8 cellular contexts compared by ENCODE assay signal in genomic region chr9:127395491-127396252, GRCh38. TPM values are rescaled to one million over a fixed set of nuclear protein-coding genes. Genes with fewer than 3 reads are reported as not detected.
DNase-seq lines count a peak whose midpoint lies in the region; ATAC-seq, FAIRE-seq and TF ChIP-seq lines count a peak whose summit lies in the region.

No MANE protein-coding gene starts in this region.

- intact Hi-C loops in kidney (cut with DNase I) = no loop called here
- intact Hi-C loops in uterus (cut with DNase I; ENCODE audit: low total_unique reads) = no loop called here

- H3K27ac Mint-ChIP-seq in activated naive CD4-positive, alpha-beta T cell treated with anti-CD3 and anti-CD28 coated beads, Interleukin-2, amount 10 ng/mL, durations not matched to agents 7 days and 5 days = no peak overlapping the region
- no peak overlapping the region for H3K27ac Mint-ChIP-seq in activated CD4-positive, alpha-beta memory T cell treated with anti-CD3 and anti-CD28 coated beads, Interleukin-2, amount 10 ng/mL, durations not matched to agents 7 days and 5 days

- no peak overlapping the region for H3K27ac ChIP-seq in kidney (ENCODE audit: low read depth in 2 of 2, low read length in 2 of 2)
- no peak overlapping the region for H3K27ac ChIP-seq in subcutaneous abdominal adipose tissue (ENCODE audit: low read depth, low read length)
- peak overlapping the region in 1 of 2 donors; percentile 44 for H3K27ac ChIP-seq in uterus

- H3K4me3 ChIP-seq in kidney (ENCODE audit: low read length in 2 of 2) (peak overlapping the region; percentile 74 to 76), subcutaneous abdominal adipose tissue (ENCODE audit: low read depth in 1 of 5, low read length in 5 of 5) (peak overlapping the region in 4 of 5 donors; percentile 74 to 88 (median 78)), uterus (no peak overlapping the region)

- H3K27me3 Mint-ChIP-seq in activated naive CD4-positive, alpha-beta T cell treated with anti-CD3 and anti-CD28 coated beads, Interleukin-2, amount 10 ng/mL, durations not matched to agents 7 days and 5 days = peaks cover 100% of the 10 kb centered on the region
- H3K27me3 Mint-ChIP-seq in activated CD4-positive, alpha-beta memory T cell treated with anti-CD3 and anti-CD28 coated beads, Interleukin-2, amount 10 ng/mL, durations not matched to agents 7 days and 5 days = peaks cover 41% of the 10 kb centered on the region

- TF ChIP-seq CTCF in kidney (IDR thresholded peaks at IDR 0.05; ENCODE audit: borderline replicate concordance, extremely low read depth, insufficient read depth) = no peak
- no peak for TF ChIP-seq CTCF in uterus (IDR thresholded peaks at IDR 0.05)

- H3K36me3 ChIP-seq in kidney (ENCODE audit: control insufficient read depth in 1 of 2, insufficient read depth in 2 of 2, low read length in 2 of 2) (peaks cover 2 to 3% of the 10 kb centered on the region in 2 donors), subcutaneous abdominal adipose tissue (ENCODE audit: control insufficient read depth in 5 of 5, insufficient read depth in 5 of 5, low read length in 5 of 5) (peaks cover 0 to 12% (median 2%) of the 10 kb centered on the region in 5 donors), uterus (no peaks in the 10 kb centered on the region)

- H3K9me3 ChIP-seq in kidney (ENCODE audit: control insufficient read depth in 1 of 2, low read length in 2 of 2) = no peaks in the 10 kb centered on the region
- no peaks in the 10 kb centered on the region for H3K9me3 ChIP-seq in subcutaneous abdominal adipose tissue (ENCODE audit: control insufficient read depth in 5 of 5, low read length in 5 of 5)
- H3K9me3 ChIP-seq in uterus = no peaks in the 10 kb centered on the region

- H3K9me3 Mint-ChIP-seq in activated naive CD4-positive, alpha-beta T cell treated with anti-CD3 and anti-CD28 coated beads, Interleukin-2, amount 10 ng/mL, durations not matched to agents 7 days and 5 days = no peaks in the 10 kb centered on the region
- H3K9me3 Mint-ChIP-seq in activated CD4-positive, alpha-beta memory T cell treated with anti-CD3 and anti-CD28 coated beads, Interleukin-2, amount 10 ng/mL, durations not matched to agents 7 days and 5 days = no peaks in the 10 kb centered on the region

- CTCF ChIA-PET in activated naive CD4-positive, alpha-beta T cell treated with anti-CD3 and anti-CD28 coated beads, Interleukin-2, amount 10 ng/mL, durations not matched to agents 7 days and 5 days (lab: Charles Lee) = interaction anchor here (1.9 kb wide), 1 partner anchor 180 kb away, joined by 15 read pairs; no protein-coding TSS in a partner anchor
- CTCF ChIA-PET in activated CD4-positive, alpha-beta memory T cell treated with anti-CD3 and anti-CD28 coated beads, Interleukin-2, amount 10 ng/mL, durations not matched to agents 7 days and 5 days (lab: Charles Lee) = interaction anchor here (1.3 to 1.6 kb wide), 3 partner anchors 54 to 84 kb away, joined by 6 to 7 read pairs (median 7); no protein-coding TSS in a partner anchor

- ATAC-seq in HG03175 (IDR thresholded peaks at IDR 0.05; ENCODE audit: unreplicated experiment) = no peak

- peaks cover 17% of the 10 kb centered on the region for H3K4me1 Mint-ChIP-seq in activated naive CD4-positive, alpha-beta T cell treated with anti-CD3 and anti-CD28 coated beads, Interleukin-2, amount 10 ng/mL, durations not matched to agents 7 days and 5 days
- peaks cover 18% of the 10 kb centered on the region for H3K4me1 Mint-ChIP-seq in activated CD4-positive, alpha-beta memory T cell treated with anti-CD3 and anti-CD28 coated beads, Interleukin-2, amount 10 ng/mL, durations not matched to agents 7 days and 5 days

- H3K36me3 Mint-ChIP-seq in activated naive CD4-positive, alpha-beta T cell treated with anti-CD3 and anti-CD28 coated beads, Interleukin-2, amount 10 ng/mL, durations not matched to agents 7 days and 5 days = no peaks in the 10 kb centered on the region
- H3K36me3 Mint-ChIP-seq in activated CD4-positive, alpha-beta memory T cell treated with anti-CD3 and anti-CD28 coated beads, Interleukin-2, amount 10 ng/mL, durations not matched to agents 7 days and 5 days (ENCODE audit: low read depth) = no peaks in the 10 kb centered on the region

- no peak for FAIRE-seq in kidney (lab: Jason Lieb, UNC)
- FAIRE-seq in GM12891 (lab: Jason Lieb, UNC) = no peak

- POLR2A ChIA-PET in activated CD4-positive, alpha-beta memory T cell treated with anti-CD3 and anti-CD28 coated beads, Interleukin-2, amount 10 ng/mL, durations not matched to agents 7 days and 5 days (lab: Charles Lee) = interaction anchor here (0.7 to 4.1 kb wide), 5 partner anchors 8 to 56 kb away, joined by 3 to 54 read pairs (median 14); partner anchors contain the start of genes LRSAM1, RPL12 and ZNF79

- peak overlapping the region; percentile 43 for H3K4me3 Mint-ChIP-seq in activated naive CD4-positive, alpha-beta T cell treated with anti-CD3 and anti-CD28 coated beads, Interleukin-2, amount 10 ng/mL, durations not matched to agents 7 days and 5 days
- H3K4me3 Mint-ChIP-seq in activated CD4-positive, alpha-beta memory T cell treated with anti-CD3 and anti-CD28 coated beads, Interleukin-2, amount 10 ng/mL, durations not matched to agents 7 days and 5 days = peak overlapping the region; percentile 65

- TF ChIP-seq POLR2A in uterus (IDR thresholded peaks at IDR 0.05) (no peak), GM12891 (IDR thresholded peaks at IDR 0.05; ENCODE audit: low read depth, low read length) (no peak)

- H3K9ac ChIP-seq in kidney (ENCODE audit: low read length in 2 of 2) (peak overlapping the region; percentile 59 to 73), subcutaneous abdominal adipose tissue (ENCODE audit: low read length in 5 of 5) (no peak overlapping the region)

- H3K4me1 ChIP-seq in kidney (ENCODE audit: control insufficient read depth in 1 of 2, insufficient read depth in 1 of 2, low read depth in 1 of 2, low read length in 2 of 2) (peaks cover 9 to 17% of the 10 kb centered on the region in 2 donors), subcutaneous abdominal adipose tissue (ENCODE audit: control insufficient read depth in 5 of 5, insufficient read depth in 5 of 5, low read length in 5 of 5) (peaks cover 0 to 29% (median 21%) of the 10 kb centered on the region in 5 donors), uterus (peaks cover 0 to 11% of the 10 kb centered on the region in 2 donors)

- no peaks in the 10 kb centered on the region for H3K27me3 ChIP-seq in subcutaneous abdominal adipose tissue (ENCODE audit: control insufficient read depth in 5 of 5, insufficient read depth in 4 of 5, low read length in 5 of 5)
- no peaks in the 10 kb centered on the region for H3K27me3 ChIP-seq in uterus

- DNase-seq in activated naive CD4-positive, alpha-beta T cell treated with anti-CD3 and anti-CD28 coated beads, Interleukin-2, amount 10 ng/mL, durations not matched to agents 7 days and 5 days = no peak
- DNase-seq in activated naive CD4-positive, alpha-beta T cell treated with anti-CD3 and anti-CD28 coated beads, Interleukin-2, amount 50 U/mL, for 16 hours = no peak
- no peak for DNase-seq in activated CD4-positive, alpha-beta memory T cell treated with anti-CD3 and anti-CD28 coated beads, Interleukin-2, amount 10 ng/mL, durations not matched to agents 7 days and 5 days
- DNase-seq in kidney (no peak), uterus (no peak), GM12891 (ENCODE audit: insufficient read length, low spot score) (no peak)

TF ChIP-seq in GM12891, 5 proteins besides CTCF, POLR2A, EP300 and RAD21:
- TF ChIP-seq TAF1 (IDR thresholded peaks at IDR 0.05; ENCODE audit: low read depth, low read length) (no peak), POLR2AphosphoS5 (IDR thresholded peaks at IDR 0.05; ENCODE audit: low read depth, low read length) (no peak), SPI1 (IDR thresholded peaks at IDR 0.05; ENCODE audit: low read depth, low read length) (no peak), PAX5 (IDR thresholded peaks at IDR 0.05; ENCODE audit: insufficient read depth, low read length, severe bottlenecking) (no peak), POU2F2 (IDR thresholded peaks at IDR 0.05; ENCODE audit: low read depth, low read length) (no peak)

RNA-seq across cellular contexts. Expression of gene SLC2A8, which starts 1.3 kb away (rescaled TPM):
- total RNA-seq in activated CD4-positive, alpha-beta memory T cell treated with anti-CD3 and anti-CD28 coated beads, Interleukin-2, amount 10 ng/mL, durations not matched to agents 7 days and 5 days = 1 to 10 TPM; 7.5 to 7.7 TPM
- total RNA-seq in kidney (15.3 TPM), uterus (10 to 100 TPM in 2 of 4 donors, 1 to 10 TPM in 2; 1.8 to 45.1 (median 10.5) TPM)
- 22.0 TPM for polyA plus RNA-seq in kidney (ENCODE audit: insufficient read depth, low read depth, low replicate concordance)
- 2.9 TPM for polyA plus RNA-seq in GM12891 (2012; ENCODE audit: low read depth, missing spikeins)

RNA-seq across cellular contexts. Expression of gene ZNF79, which starts 28.5 kb away (rescaled TPM):
- total RNA-seq in activated CD4-positive, alpha-beta memory T cell treated with anti-CD3 and anti-CD28 coated beads, Interleukin-2, amount 10 ng/mL, durations not matched to agents 7 days and 5 days = 10 to 100 TPM; 12.5 to 12.7 TPM
- total RNA-seq in kidney = 9.1 TPM
- polyA plus RNA-seq in kidney (ENCODE audit: insufficient read depth, low read depth, low replicate concordance) = 2.1 TPM
- 10 to 100 TPM in 3 of 4 donors, 1 to 10 TPM in 1; 3.8 to 14.1 (median 13.4) TPM for total RNA-seq in uterus
- polyA plus RNA-seq in GM12891 (2012; ENCODE audit: low read depth, missing spikeins) = 4.2 TPM

RNA-seq across cellular contexts. Expression of gene RPL12, which starts 55.5 kb away (rescaled TPM):
- 1,000 to 10,000 TPM; 1,379 to 1,395 TPM for total RNA-seq in activated CD4-positive, alpha-beta memory T cell treated with anti-CD3 and anti-CD28 coated beads, Interleukin-2, amount 10 ng/mL, durations not matched to agents 7 days and 5 days
- total RNA-seq in kidney (985 TPM), uterus (1,000 to 10,000 TPM in 3 of 4 donors, 100 to 1,000 TPM in 1; 999 to 4,423 (median 2,373) TPM)
- 1,980 TPM for polyA plus RNA-seq in kidney (ENCODE audit: insufficient read depth, low read depth, low replicate concordance)
- polyA plus RNA-seq in GM12891 (2012; ENCODE audit: low read depth, missing spikeins) = 4,932 TPM

RNA-seq across cellular contexts. Expression of gene LRSAM1, which starts 55.6 kb away (rescaled TPM):
- 10 to 100 TPM; 25.4 to 26.9 TPM for total RNA-seq in activated CD4-positive, alpha-beta memory T cell treated with anti-CD3 and anti-CD28 coated beads, Interleukin-2, amount 10 ng/mL, durations not matched to agents 7 days and 5 days
- total RNA-seq in kidney = 24.6 TPM
- 15.8 TPM for polyA plus RNA-seq in kidney (ENCODE audit: insufficient read depth, low read depth, low replicate concordance)
- total RNA-seq in uterus = 10 to 100 TPM in 2 of 4 donors, 1 to 10 TPM in 2; 6.5 to 25.9 (median 11.3) TPM
- 13.1 TPM for polyA plus RNA-seq in GM12891 (2012; ENCODE audit: low read depth, missing spikeins)

Comparison
In these comparisons a context has a peak if more than half of its experiments do, and no peak if none do; other contexts are left out.
1. H3K4me3 ChIP-seq: peak in kidney (2 of 2) and subcutaneous abdominal adipose tissue (4 of 5); none in uterus (0 of 2).
2. H3K9ac ChIP-seq: peak in kidney (2 of 2); none in subcutaneous abdominal adipose tissue (0 of 5).